1 cellular context compared by ENCODE assay signal in genomic region chr22:35610741-35611140, GRCh38.
TF ChIP-seq lines count a peak whose summit lies in the region.

No MANE protein-coding gene starts in this region.

TF ChIP-seq in SK-N-SH, 30 proteins besides CTCF, POLR2A, EP300 and RAD21:
- TF ChIP-seq GABPA (IDR thresholded peaks at IDR 0.05; ENCODE audit: low read depth) (no peak), TAF1 (IDR thresholded peaks at IDR 0.05; ENCODE audit: borderline replicate concordance, low read depth, low read length) (no peak), FOXM1 (IDR thresholded peaks at IDR 0.05; ENCODE audit: low read depth) (no peak), NRF1 (IDR thresholded peaks at IDR 0.05; ENCODE audit: low read depth, low read length) (no peak), IRF3 (IDR thresholded peaks at IDR 0.05; ENCODE audit: low read depth, low read length) (no peak), ELF1 (IDR thresholded peaks at IDR 0.05) (no peak), NFIC (IDR thresholded peaks at IDR 0.05; ENCODE audit: borderline replicate concordance) (no peak), YY1 (IDR thresholded peaks at IDR 0.05; ENCODE audit: low read depth) (no peak), MAX (IDR thresholded peaks at IDR 0.05; ENCODE audit: low read depth) (no peak), USF1 (IDR thresholded peaks at IDR 0.05; ENCODE audit: borderline replicate concordance, low read depth) (no peak), TEAD4 (IDR thresholded peaks at IDR 0.05; ENCODE audit: borderline replicate concordance, insufficient read depth) (no peak), EZH2phosphoT487 (IDR thresholded peaks at IDR 0.05; ENCODE audit: borderline replicate concordance, low read depth) (no peak), SMC3 (IDR thresholded peaks at IDR 0.05; ENCODE audit: low read depth, low read length) (no peak), RCOR1 (IDR thresholded peaks at IDR 0.05; ENCODE audit: low read length) (no peak), SIN3A (IDR thresholded peaks at IDR 0.05; ENCODE audit: borderline replicate concordance, low read depth, low read length) (no peak)
